ENCODE assay signal across 23 cellular contexts in the genomic region with DNA sequence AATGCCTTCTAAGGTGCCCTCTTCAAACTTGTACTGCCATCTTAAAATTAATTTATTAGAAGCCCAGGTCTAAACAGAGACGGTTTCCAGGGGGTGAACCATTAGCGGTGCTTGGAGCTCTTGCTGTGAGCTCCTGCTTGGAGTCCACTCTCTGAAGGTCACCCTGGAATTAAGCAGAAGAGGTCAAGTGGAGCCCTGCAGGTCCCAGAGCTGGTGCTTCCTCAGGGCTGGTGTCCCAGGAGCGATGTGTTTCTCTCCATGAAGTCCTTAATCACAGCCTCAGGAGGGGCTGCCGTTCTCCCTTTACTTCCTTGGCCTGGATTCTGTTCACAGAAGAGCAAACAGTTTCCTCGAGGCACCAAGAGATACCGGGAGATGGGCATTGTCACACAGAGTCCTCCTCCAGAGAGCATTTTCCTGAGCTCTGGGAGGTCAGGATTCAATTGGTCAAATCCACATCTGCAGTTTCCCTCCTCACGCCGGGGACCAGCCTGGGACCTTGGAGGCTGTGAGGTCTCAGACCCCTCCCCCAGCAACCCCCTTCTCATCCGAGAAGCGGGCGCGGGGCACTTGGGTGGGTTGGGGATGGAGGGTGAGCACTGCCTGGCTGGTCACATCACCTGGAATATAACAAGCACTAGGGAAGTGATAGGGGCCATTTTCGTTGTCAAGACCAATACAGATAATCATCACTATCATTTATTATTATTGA.
A peak's percentile ranks its signal among the peaks of the same experiment; 100 is the strongest.
DNase-seq lines count a peak whose midpoint lies in the region; FAIRE-seq and TF ChIP-seq lines count a peak whose summit lies in the region.
"Had no signal": no experiment of that assay in that cellular context is flagged by ENCODE, and none has a peak within 500 bp of the region (broad histone marks: within the 10 kb centered on the region; RNA-seq: fewer than 3 reads in every experiment).

No MANE protein-coding gene starts in this region.

- H2BK15ac ChIP-seq in H1 (ENCODE audit: low read length) = no peak overlapping the region

- H3K56ac ChIP-seq in H1 (replicated peaks; ENCODE audit: insufficient read length, low read depth, low read length) = no peak overlapping the region

- no peaks in the 10 kb centered on the region for H3K36me3 ChIP-seq in H1 (ENCODE audit: control insufficient read depth in 2 of 4, insufficient read depth in 4 of 4, low read length in 3 of 4)
- H3K36me3 ChIP-seq: BE2C, BLaER1 had no signal

- 0 out of 2 replicates have a peak overlapping the region, but pooled peaks have one; percentile 28 for H2BK12ac ChIP-seq in H1 (ENCODE audit: low read depth, low read length)

- no peak overlapping the region for H2BK20ac ChIP-seq in H1 (ENCODE audit: low read length)

- peaks cover 2 to 6% (median 3%) of the 10 kb centered on the region in 4 experiments; a peak in 4 of 7 replicates for H3K4me1 ChIP-seq in H1 (replicated peaks in 1 of 4; ENCODE audit: control insufficient read depth in 3 of 4, insufficient read depth in 4 of 4, low read length in 3 of 4)
- H3K4me1 ChIP-seq: BE2C, BLaER1 had no signal

- no peak overlapping the region; the same call in 1 of the 2 replicates for H2BK5ac ChIP-seq in H1 (ENCODE audit: low read depth, low read length)

- H3K4me2 ChIP-seq in H1 (ENCODE audit: insufficient read depth in 1 of 2, low read depth in 2 of 2, low read length in 2 of 2) = no peak overlapping the region
- H3K4me2 ChIP-seq: BLaER1 had no signal

- TF ChIP-seq RAD21 in H1 (IDR thresholded peaks at IDR 0.05 in 1 of 2, conservative IDR thresholded peaks at IDR 0.05 in 1 of 2; ENCODE audit: low read depth in 2 of 2, low read length in 2 of 2) = no peak

- H3K9me3 ChIP-seq in H1 (ENCODE audit: insufficient read depth in 2 of 2, low read depth in 1 of 2, low read length in 1 of 2) = no peaks in the 10 kb centered on the region
- H3K9me3 ChIP-seq: BE2C, BLaER1 had no signal

- H3K18ac ChIP-seq in H1 (ENCODE audit: extremely low read depth, low read length) = no peak overlapping the region

- no peak overlapping the region for H3K27ac ChIP-seq in H1 (ENCODE audit: low read depth, low read length)
- no peak overlapping the region for H3K27ac ChIP-seq in substantia nigra (ENCODE audit: low read depth, low read length, poor library complexity, severe bottlenecking)
- H3K27ac ChIP-seq: BLaER1 had no signal

- TF ChIP-seq EP300 in H1 (IDR thresholded peaks at IDR 0.05; ENCODE audit: borderline replicate concordance in 1 of 2, low read depth in 2 of 2, low read length in 2 of 2) = no peak

- no peak for FAIRE-seq in H1 (lab: Jason Lieb, UNC)
- FAIRE-seq: A204.1, GM12878, GM12892, GM18507 had no signal

- H3K79me2 ChIP-seq in H1 (ENCODE audit: control insufficient read depth in 1 of 2, insufficient read depth in 2 of 2, low read length in 2 of 2) = no peaks in the 10 kb centered on the region

- no peak overlapping the region for H3K9ac ChIP-seq in H1 (replicated peaks in 1 of 4; ENCODE audit: extremely low read depth in 1 of 4, low read depth in 3 of 4, low read length in 3 of 4)
- H3K9ac ChIP-seq: BLaER1 had no signal

- H3K79me1 ChIP-seq in H1 (ENCODE audit: low read depth, low read length) = no peaks in the 10 kb centered on the region

- intact Hi-C loops in posterior vena cava (cut with DNase I) = no loop called here

- TF ChIP-seq CTCF in H1 (IDR thresholded peaks at IDR 0.05; ENCODE audit: control extremely low read depth in 1 of 3, insufficient read depth in 1 of 3, low read depth in 1 of 3, low read length in 3 of 3) = no peak

- no peak overlapping the region for H3K23ac ChIP-seq in H1 (ENCODE audit: insufficient read length)

- 86% methylated on average over 13 of the region's 13 CpGs; no CpG with 5 or more reads in 1 of the 2 experiments for WGBS in H1 (ENCODE audit: extremely low coverage in 1 of 2, insufficient coverage in 1 of 2, insufficient read length in 1 of 2, insufficient replicate concordance in 2 of 2, low coverage in 1 of 2, low lambda C conversion rate in 2 of 2, missing lambda C conversion rate in 1 of 2), 2 experiments

- DNase-seq in ELF-1 (ENCODE audit: low read depth, low spot score) (peak; percentile 24), H1 (ENCODE audit: low read depth in 1 of 2, low spot score in 2 of 2) (no peak), mesenteric fat pad (ENCODE audit: low spot score) (peak; percentile 62), posterior vena cava (ENCODE audit: low spot score) (peak; percentile 50), NCI-H1105 (lab: John Stamatoyannopoulos, UW) (no peak), NCI-H446 treated with DMSO at 0.1 percent for 48 hours (lab: John Stamatoyannopoulos, UW) (no peak), substantia nigra (lab: John Stamatoyannopoulos, UW) (no peak)
- DNase-seq in activated CD8-positive, alpha-beta memory T cell treated with anti-CD3 and anti-CD28 coated beads, Interleukin-2, amount 50 U/mL, for 4 hours = no peak
- DNase-seq: 8988T; ACHN; BE2C; C1 segment of cervical spinal cord; CD4-positive, alpha-beta memory T cell; CD4-positive, CD25-positive, alpha-beta regulatory T cell; CD8-positive, alpha-beta memory T cell; COR-L47; DMS79 treated with DMSO at 0.1 percent for 48 hours; GDM1 had no signal

- no peak for TF ChIP-seq POLR2A in H1 (IDR thresholded peaks at IDR 0.05; ENCODE audit: control extremely low read depth in 1 of 2, low read depth in 2 of 2, low read length in 2 of 2)

- H2AK5ac ChIP-seq in H1 (ENCODE audit: low read depth, low read length) = no peak overlapping the region; the same call in 1 of the 2 replicates

- no peak overlapping the region for H3K4ac ChIP-seq in H1 (replicated peaks; ENCODE audit: insufficient read length, low read depth, low read length)

- no peak overlapping the region for H4K8ac ChIP-seq in H1 (ENCODE audit: extremely low read depth, insufficient read depth, low read length)

- no peak overlapping the region for H3K4me3 ChIP-seq in H1 (ENCODE audit: extremely low read depth in 1 of 4, insufficient read depth in 2 of 4, low read depth in 3 of 4, low read length in 4 of 4)
- H3K4me3 ChIP-seq: BLaER1, GM12878 had no signal

- no peaks in the 10 kb centered on the region for H3K23me2 ChIP-seq in H1 (ENCODE audit: low read depth, low read length)

- H4K5ac ChIP-seq in H1 (ENCODE audit: insufficient read length, low read depth, low read length) = no peak overlapping the region

- POLR2A ChIA-PET in H1 (lab: Charles Lee; ENCODE audit: partially characterized antibody) = no interaction called here

- no peak overlapping the region for H2AFZ ChIP-seq in H1 (ENCODE audit: low read length)

- CTCF ChIA-PET in H1 (lab: Charles Lee; ENCODE audit: partially characterized antibody) = interaction anchor here (0.9 to 1.1 kb wide), 2 partner anchors 36 to 270 kb away, joined by 3 read pairs; no protein-coding TSS in a partner anchor

- no peak overlapping the region for H3K14ac ChIP-seq in H1 (ENCODE audit: insufficient read length)

- H2BK120ac ChIP-seq in H1 (replicated peaks; ENCODE audit: low read depth, low read length) = no peak overlapping the region

- H4K91ac ChIP-seq in H1 (replicated peaks; ENCODE audit: insufficient read length, low read length) = no peak overlapping the region

- H3K27me3 ChIP-seq in H1 (replicated peaks in 1 of 4; ENCODE audit: control insufficient read depth in 3 of 4, extremely low read depth in 1 of 4, insufficient read depth in 3 of 4, low read length in 3 of 4) = no peaks in the 10 kb centered on the region
- H3K27me3 ChIP-seq: BE2C, BLaER1 had no signal

- no peaks in the 10 kb centered on the region for H4K20me1 ChIP-seq in H1 (replicated peaks in 1 of 2; ENCODE audit: control insufficient read depth in 1 of 2, insufficient read depth in 2 of 2, low read length in 2 of 2)
- H4K20me1 ChIP-seq: BLaER1 had no signal

TF ChIP-seq in H1, 55 proteins besides CTCF, POLR2A, EP300 and RAD21:
- TF ChIP-seq HDAC2 (IDR thresholded peaks at IDR 0.05; ENCODE audit: borderline replicate concordance in 1 of 2, low read depth in 2 of 2, low read length in 2 of 2) = no peak
- no peak for TF ChIP-seq CBX8 (IDR thresholded peaks at IDR 0.05; ENCODE audit: borderline replicate concordance, low read depth, low read length)
- no peak for TF ChIP-seq POU5F1 (IDR thresholded peaks at IDR 0.05; ENCODE audit: low read depth, low read length)
- no peak for TF ChIP-seq CREB1 (IDR thresholded peaks at IDR 0.05)
- TF ChIP-seq ZNF274 (IDR thresholded peaks at IDR 0.05; ENCODE audit: borderline replicate concordance, extremely low read depth, low read length) = no peak
- no peak for TF ChIP-seq POLR2AphosphoS5 (IDR thresholded peaks at IDR 0.05; ENCODE audit: low read depth, low read length)
- TF ChIP-seq RXRA (IDR thresholded peaks at IDR 0.05; ENCODE audit: insufficient read depth, low read depth, low read length) = no peak
- TF ChIP-seq CBX5 (IDR thresholded peaks at IDR 0.05; ENCODE audit: low read depth, low read length) = no peak

Comparison
In these comparisons a context has a peak if more than half of its experiments do, and no peak if none do; other contexts are left out.
1. DNase-seq: peak in ELF-1 (single experiment), mesenteric fat pad (single experiment) and posterior vena cava (single experiment); none in H1 (0 of 2), activated CD8-positive, alpha-beta memory T cell treated with anti-CD3 and anti-CD28 coated beads, Interleukin-2, amount 50 U/mL, for 4 hours (single experiment), NCI-H1105 (single experiment), NCI-H446 treated with DMSO at 0.1 percent for 48 hours (single experiment) and substantia nigra (0 of 49).